Comparison of ENCODE assay signal across 27 cellular contexts in the genomic region with DNA sequence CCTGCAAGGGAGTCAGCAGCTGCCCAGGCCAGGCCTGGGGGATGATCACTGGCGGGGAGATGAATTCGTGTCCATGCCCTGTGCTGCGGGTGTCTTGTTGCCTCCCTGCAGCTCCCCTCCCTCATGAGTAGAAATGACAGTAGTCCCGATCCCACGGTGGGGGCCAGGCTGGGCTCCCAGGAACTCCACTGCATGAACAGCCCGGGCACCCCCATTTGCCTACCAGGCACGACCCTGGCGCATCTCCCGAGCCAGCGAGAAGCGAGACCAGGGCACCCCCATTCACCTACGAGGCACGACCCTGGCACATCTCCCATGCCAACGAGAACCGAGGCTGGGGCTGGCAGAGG.
"Had no signal": no experiment of that assay in that cellular context is flagged by ENCODE, and none has a peak within 500 bp of the region (broad histone marks: within the 10 kb centered on the region; RNA-seq: fewer than 3 reads in every experiment).

No MANE protein-coding gene starts in this region.

- H3K36me3 ChIP-seq: adrenal gland, esophagus muscularis mucosa, heart right ventricle, right atrium auricular region, transverse colon had no signal

- ATAC-seq: body of pancreas; heart right ventricle; stimulated activated naive CD8-positive, alpha-beta T cell treated with anti-CD3 and anti-CD28 coated beads, Interleukin-15, Interleukin-2, amounts not matched to agents 100 U/mL and 50 U/mL, for 24 hours; T-helper 17 cell had no signal

- H3K4me3 ChIP-seq: adrenal gland, body of pancreas, esophagus muscularis mucosa, heart right ventricle, left lung, right atrium auricular region, testis, transverse colon had no signal

- H3K27me3 ChIP-seq: adrenal gland, body of pancreas, esophagus muscularis mucosa, foreskin keratinocyte, heart right ventricle, left lung, right atrium auricular region, testis, transverse colon had no signal

- H3K27ac ChIP-seq: adrenal gland, body of pancreas, esophagus muscularis mucosa, foreskin keratinocyte, testis, transverse colon had no signal

- DNase-seq: activated CD4-positive, alpha-beta memory T cell treated with anti-CD3 and anti-CD28 coated beads for 36 hours; activated CD4-positive, alpha-beta T cell treated with anti-CD3 and anti-CD28 coated beads, Interleukin-2, amount 10 ng/mL, durations not matched to agents 24 days and 14 days; activated CD4-positive, CD25-positive, alpha-beta regulatory T cell treated with anti-CD3 and anti-CD28 coated beads, Interleukin-2, amount 50 U/mL, for 72 hours; activated CD8-positive, alpha-beta memory T cell treated with anti-CD3 and anti-CD28 coated beads, Interleukin-2, amount 50 U/mL, for 4 hours; activated effector memory CD4-positive, alpha-beta T cell treated with anti-CD3 and anti-CD28 coated beads, Interleukin-2, amount 50 U/mL, for 16 hours; activated naive CD4-positive, alpha-beta T cell treated with anti-CD3 and anti-CD28 coated beads for 36 hours; activated naive CD8-positive, alpha-beta T cell treated with anti-CD3 and anti-CD28 coated beads for 36 hours; activated T-cell treated with anti-CD3 and anti-CD28 coated beads, Interleukin-2, amount 50 U/mL, for 1 hour; cortex of kidney; kidney glomerular epithelial cell; mammary epithelial cell; naive B cell; stimulated activated CD4-positive, alpha-beta T cell treated with anti-CD3 and anti-CD28 coated beads, Interleukin-2, amount 100 ng/mL, for 48 hours; stimulated activated naive CD8-positive, alpha-beta T cell treated with anti-CD3 and anti-CD28 coated beads, Interleukin-15, Interleukin-2, amounts not matched to agents 100 U/mL and 50 U/mL, for 24 hours; T-helper 17 cell; T1000; testis; transverse colon had no signal

- H3K36me3 Mint-ChIP-seq: activated CD4-positive, alpha-beta memory T cell treated with anti-CD3 and anti-CD28 coated beads for 36 hours; mesothelial cell of epicardium had no signal

- H3K4me3 Mint-ChIP-seq: activated CD4-positive, alpha-beta memory T cell treated with anti-CD3 and anti-CD28 coated beads for 36 hours; activated CD4-positive, alpha-beta T cell treated with anti-CD3 and anti-CD28 coated beads, Interleukin-2, amount 10 ng/mL, durations not matched to agents 24 days and 14 days; activated naive CD4-positive, alpha-beta T cell treated with anti-CD3 and anti-CD28 coated beads for 36 hours; activated naive CD8-positive, alpha-beta T cell treated with anti-CD3 and anti-CD28 coated beads for 36 hours; activated T-helper 1 cell treated with anti-CD3 and anti-CD28 coated beads, Interleukin-12 subunit alpha, Interleukin-12 subunit beta, Interleukin-2, Interleukin-4 antibody, amounts not matched to agents 30 ng/mL and 10 ng/mL and 1 ng/mL, durations not matched to agents 14 hours and 24 hours and 36 hours; mesothelial cell of epicardium; T-helper 17 cell had no signal

- H3K9me3 ChIP-seq: adrenal gland, body of pancreas, esophagus muscularis mucosa, heart right ventricle, left lung, right atrium auricular region, testis, transverse colon had no signal

- H3K27ac Mint-ChIP-seq: activated CD4-positive, alpha-beta memory T cell treated with anti-CD3 and anti-CD28 coated beads for 36 hours; activated CD4-positive, alpha-beta T cell treated with anti-CD3 and anti-CD28 coated beads, Interleukin-2, amount 10 ng/mL, durations not matched to agents 24 days and 14 days; activated naive CD4-positive, alpha-beta T cell treated with anti-CD3 and anti-CD28 coated beads for 36 hours; activated naive CD8-positive, alpha-beta T cell treated with anti-CD3 and anti-CD28 coated beads for 36 hours; activated T-helper 1 cell treated with anti-CD3 and anti-CD28 coated beads, Interleukin-12 subunit alpha, Interleukin-12 subunit beta, Interleukin-2, Interleukin-4 antibody, amounts not matched to agents 30 ng/mL and 10 ng/mL and 1 ng/mL, durations not matched to agents 14 hours and 24 hours and 36 hours; mesothelial cell of epicardium; T-helper 17 cell had no signal

- H3K27me3 Mint-ChIP-seq: activated CD4-positive, alpha-beta memory T cell treated with anti-CD3 and anti-CD28 coated beads for 36 hours; activated naive CD8-positive, alpha-beta T cell treated with anti-CD3 and anti-CD28 coated beads for 36 hours; naive B cell; T-helper 17 cell had no signal

- H3K9me3 Mint-ChIP-seq: activated CD4-positive, alpha-beta memory T cell treated with anti-CD3 and anti-CD28 coated beads for 36 hours; activated CD4-positive, alpha-beta T cell treated with anti-CD3 and anti-CD28 coated beads, Interleukin-2, amount 10 ng/mL, durations not matched to agents 24 days and 14 days; activated naive CD4-positive, alpha-beta T cell treated with anti-CD3 and anti-CD28 coated beads for 36 hours; activated naive CD8-positive, alpha-beta T cell treated with anti-CD3 and anti-CD28 coated beads for 36 hours; activated T-helper 1 cell treated with anti-CD3 and anti-CD28 coated beads, Interleukin-12 subunit alpha, Interleukin-12 subunit beta, Interleukin-2, Interleukin-4 antibody, amounts not matched to agents 30 ng/mL and 10 ng/mL and 1 ng/mL, durations not matched to agents 14 hours and 24 hours and 36 hours; mesothelial cell of epicardium; naive B cell had no signal
